3 cellular contexts compared by ENCODE assay signal in the genomic region with DNA sequence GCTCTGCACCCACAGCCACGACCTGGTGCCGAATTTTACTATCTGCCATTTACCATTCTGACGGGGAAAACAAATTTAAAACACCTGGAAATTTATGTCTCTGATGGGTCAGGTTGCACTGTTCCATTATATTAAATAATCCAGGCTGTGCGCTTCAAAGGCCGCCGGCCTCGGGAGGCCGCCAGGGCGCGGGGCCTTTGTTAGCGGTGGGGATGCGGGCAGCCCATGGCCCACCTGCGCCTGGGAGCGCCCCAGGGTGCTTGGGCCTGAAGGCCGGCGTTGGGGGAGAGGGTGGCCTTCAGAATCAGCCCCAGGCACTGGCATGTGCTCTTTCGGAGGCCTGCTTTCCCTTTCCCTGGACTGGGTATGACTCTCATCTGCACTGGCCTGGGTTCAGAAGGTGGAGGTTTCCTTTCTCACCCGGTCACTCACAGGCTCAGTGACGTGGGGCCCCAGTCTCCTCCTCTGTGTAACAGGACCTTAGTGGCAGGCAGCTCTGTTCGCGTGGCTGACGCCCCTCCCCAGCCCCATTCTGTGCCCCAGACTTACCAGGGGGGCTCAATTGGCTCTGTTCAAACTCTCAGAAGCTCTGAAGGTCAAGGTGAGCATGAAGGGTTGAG.
TF ChIP-seq lines count a peak whose summit lies in the region.

No MANE protein-coding gene starts in this region.

TF ChIP-seq in SK-N-SH, 30 proteins besides CTCF, POLR2A, EP300 and RAD21:
- TF ChIP-seq GABPA (IDR thresholded peaks at IDR 0.05; ENCODE audit: low read depth) (no peak), TAF1 (IDR thresholded peaks at IDR 0.05; ENCODE audit: borderline replicate concordance, low read depth, low read length) (no peak), FOSL2 (IDR thresholded peaks at IDR 0.05; ENCODE audit: borderline replicate concordance, low read depth) (no peak), CHD2 (IDR thresholded peaks at IDR 0.05; ENCODE audit: low read length, partially characterized antibody) (no peak), SIN3A (IDR thresholded peaks at IDR 0.05; ENCODE audit: borderline replicate concordance, low read depth, low read length) (no peak), FOXM1 (IDR thresholded peaks at IDR 0.05; ENCODE audit: low read depth) (no peak)
- TF ChIP-seq, protein P1, sequence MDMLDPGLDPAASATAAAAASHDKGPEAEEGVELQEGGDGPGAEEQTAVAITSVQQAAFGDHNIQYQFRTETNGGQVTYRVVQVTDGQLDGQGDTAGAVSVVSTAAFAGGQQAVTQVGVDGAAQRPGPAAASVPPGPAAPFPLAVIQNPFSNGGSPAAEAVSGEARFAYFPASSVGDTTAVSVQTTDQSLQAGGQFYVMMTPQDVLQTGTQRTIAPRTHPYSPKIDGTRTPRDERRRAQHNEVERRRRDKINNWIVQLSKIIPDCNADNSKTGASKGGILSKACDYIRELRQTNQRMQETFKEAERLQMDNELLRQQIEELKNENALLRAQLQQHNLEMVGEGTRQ (IDR thresholded peaks at IDR 0.05; ENCODE audit: borderline replicate concordance, low read depth, low read length) = no peak
- TF ChIP-seq, protein P2, sequence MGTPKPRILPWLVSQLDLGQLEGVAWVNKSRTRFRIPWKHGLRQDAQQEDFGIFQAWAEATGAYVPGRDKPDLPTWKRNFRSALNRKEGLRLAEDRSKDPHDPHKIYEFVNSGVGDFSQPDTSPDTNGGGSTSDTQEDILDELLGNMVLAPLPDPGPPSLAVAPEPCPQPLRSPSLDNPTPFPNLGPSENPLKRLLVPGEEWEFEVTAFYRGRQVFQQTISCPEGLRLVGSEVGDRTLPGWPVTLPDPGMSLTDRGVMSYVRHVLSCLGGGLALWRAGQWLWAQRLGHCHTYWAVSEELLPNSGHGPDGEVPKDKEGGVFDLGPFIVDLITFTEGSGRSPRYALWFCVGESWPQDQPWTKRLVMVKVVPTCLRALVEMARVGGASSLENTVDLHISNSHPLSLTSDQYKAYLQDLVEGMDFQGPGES (IDR thresholded peaks at IDR 0.05; ENCODE audit: low read depth, low read length) = no peak
TF ChIP-seq in SK-N-SH: peak in this region for 0.

TF ChIP-seq in SK-N-SH treated with all-trans-retinoic acid at 6 μM for 48 hours, 23 proteins besides CTCF, POLR2A, EP300 and RAD21 (continues in another document):
- TF ChIP-seq ZFP3 (CRISPR knock-in tag; IDR thresholded peaks at IDR 0.05) (no peak), ZC3H10 (CRISPR knock-in tag; IDR thresholded peaks at IDR 0.05) (no peak), PPARA (CRISPR knock-in tag; IDR thresholded peaks at IDR 0.05; ENCODE audit: borderline replicate concordance) (no peak), RARB (CRISPR knock-in tag; IDR thresholded peaks at IDR 0.05) (no peak), GLIS3 (CRISPR knock-in tag; IDR thresholded peaks at IDR 0.05) (no peak), BACH2 (CRISPR knock-in tag; IDR thresholded peaks at IDR 0.05; ENCODE audit: borderline replicate concordance) (no peak), ISL1 (CRISPR knock-in tag; IDR thresholded peaks at IDR 0.05) (no peak), TOX (CRISPR knock-in tag; IDR thresholded peaks at IDR 0.05; ENCODE audit: borderline replicate concordance) (no peak), ZFP30 (CRISPR knock-in tag; IDR thresholded peaks at IDR 0.05) (no peak), ESRRG (CRISPR knock-in tag; IDR thresholded peaks at IDR 0.05) (no peak), ARNTL (CRISPR knock-in tag; IDR thresholded peaks at IDR 0.05; ENCODE audit: borderline replicate concordance, low read depth) (no peak), ZNF8 (CRISPR knock-in tag; IDR thresholded peaks at IDR 0.05) (no peak), ZNF565 (CRISPR knock-in tag; conservative IDR thresholded peaks at IDR 0.05; ENCODE audit: low read depth) (no peak), ZNF70 (CRISPR knock-in tag; IDR thresholded peaks at IDR 0.05) (no peak)
- TF ChIP-seq, protein P3, sequence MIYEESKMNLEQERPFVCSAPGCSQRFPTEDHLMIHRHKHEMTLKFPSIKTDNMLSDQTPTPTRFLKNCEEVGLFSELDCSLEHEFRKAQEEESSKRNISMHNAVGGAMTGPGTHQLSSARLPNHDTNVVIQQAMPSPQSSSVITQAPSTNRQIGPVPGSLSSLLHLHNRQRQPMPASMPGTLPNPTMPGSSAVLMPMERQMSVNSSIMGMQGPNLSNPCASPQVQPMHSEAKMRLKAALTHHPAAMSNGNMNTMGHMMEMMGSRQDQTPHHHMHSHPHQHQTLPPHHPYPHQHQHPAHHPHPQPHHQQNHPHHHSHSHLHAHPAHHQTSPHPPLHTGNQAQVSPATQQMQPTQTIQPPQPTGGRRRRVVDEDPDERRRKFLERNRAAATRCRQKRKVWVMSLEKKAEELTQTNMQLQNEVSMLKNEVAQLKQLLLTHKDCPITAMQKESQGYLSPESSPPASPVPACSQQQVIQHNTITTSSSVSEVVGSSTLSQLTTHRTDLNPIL (CRISPR knock-in tag; IDR thresholded peaks at IDR 0.05; ENCODE audit: low read depth) = no peak
- TF ChIP-seq, protein P4, sequence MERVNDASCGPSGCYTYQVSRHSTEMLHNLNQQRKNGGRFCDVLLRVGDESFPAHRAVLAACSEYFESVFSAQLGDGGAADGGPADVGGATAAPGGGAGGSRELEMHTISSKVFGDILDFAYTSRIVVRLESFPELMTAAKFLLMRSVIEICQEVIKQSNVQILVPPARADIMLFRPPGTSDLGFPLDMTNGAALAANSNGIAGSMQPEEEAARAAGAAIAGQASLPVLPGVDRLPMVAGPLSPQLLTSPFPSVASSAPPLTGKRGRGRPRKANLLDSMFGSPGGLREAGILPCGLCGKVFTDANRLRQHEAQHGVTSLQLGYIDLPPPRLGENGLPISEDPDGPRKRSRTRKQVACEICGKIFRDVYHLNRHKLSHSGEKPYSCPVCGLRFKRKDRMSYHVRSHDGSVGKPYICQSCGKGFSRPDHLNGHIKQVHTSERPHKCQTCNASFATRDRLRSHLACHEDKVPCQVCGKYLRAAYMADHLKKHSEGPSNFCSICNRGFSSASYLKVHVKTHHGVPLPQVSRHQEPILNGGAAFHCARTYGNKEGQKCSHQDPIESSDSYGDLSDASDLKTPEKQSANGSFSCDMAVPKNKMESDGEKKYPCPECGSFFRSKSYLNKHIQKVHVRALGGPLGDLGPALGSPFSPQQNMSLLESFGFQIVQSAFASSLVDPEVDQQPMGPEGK (CRISPR knock-in tag; IDR thresholded peaks at IDR 0.05; ENCODE audit: borderline replicate concordance) = no peak
- TF ChIP-seq, protein P5, sequence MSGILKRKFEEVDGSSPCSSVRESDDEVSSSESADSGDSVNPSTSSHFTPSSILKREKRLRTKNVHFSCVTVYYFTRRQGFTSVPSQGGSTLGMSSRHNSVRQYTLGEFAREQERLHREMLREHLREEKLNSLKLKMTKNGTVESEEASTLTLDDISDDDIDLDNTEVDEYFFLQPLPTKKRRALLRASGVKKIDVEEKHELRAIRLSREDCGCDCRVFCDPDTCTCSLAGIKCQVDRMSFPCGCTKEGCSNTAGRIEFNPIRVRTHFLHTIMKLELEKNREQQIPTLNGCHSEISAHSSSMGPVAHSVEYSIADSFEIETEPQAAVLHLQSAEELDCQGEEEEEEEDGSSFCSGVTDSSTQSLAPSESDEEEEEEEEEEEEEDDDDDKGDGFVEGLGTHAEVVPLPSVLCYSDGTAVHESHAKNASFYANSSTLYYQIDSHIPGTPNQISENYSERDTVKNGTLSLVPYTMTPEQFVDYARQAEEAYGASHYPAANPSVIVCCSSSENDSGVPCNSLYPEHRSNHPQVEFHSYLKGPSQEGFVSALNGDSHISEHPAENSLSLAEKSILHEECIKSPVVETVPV (CRISPR knock-in tag; IDR thresholded peaks at IDR 0.05) = no peak

TF ChIP-seq in H1, 55 proteins besides CTCF, POLR2A, EP300 and RAD21:
- TF ChIP-seq TEAD4 (IDR thresholded peaks at IDR 0.05; ENCODE audit: low read depth, low read length) (no peak), CREB1 (IDR thresholded peaks at IDR 0.05) (no peak), PHF8 (conservative IDR thresholded peaks at IDR 0.05; ENCODE audit: low read depth, low read length) (no peak), EZH2 (IDR thresholded peaks at IDR 0.05; ENCODE audit: low read depth, low read length, severe bottlenecking) (no peak), RFX5 (IDR thresholded peaks at IDR 0.05; ENCODE audit: borderline replicate concordance, low read depth, low read length) (no peak), TAF7 (optimal IDR thresholded peaks at IDR 0.05; ENCODE audit: borderline replicate concordance, low read depth, low read length) (no peak), CEBPB (IDR thresholded peaks at IDR 0.05; ENCODE audit: low read depth, low read length) (no peak)
